In genomic region chr12:39390752-39391151, GRCh38 we compare ENCODE assay signal across 34 cellular contexts.
"Had no signal": no experiment of that assay in that cellular context is flagged by ENCODE, and none has a peak within 500 bp of the region (broad histone marks: within the 10 kb centered on the region; RNA-seq: fewer than 3 reads in every experiment).

No MANE protein-coding gene starts in this region.

- H3K4me1 Mint-ChIP-seq: activated B cell treated with CpG ODN at 0.5 μM for 24 hours, T-cell had no signal

- H3K9me3 Mint-ChIP-seq: activated B cell treated with CpG ODN at 0.5 μM for 24 hours; activated CD8-positive, alpha-beta T cell treated with anti-CD3 and anti-CD28 coated beads for 36 hours; activated T-cell treated with anti-CD3 and anti-CD28 coated beads, Interleukin-2, amount 50 U/mL, for 4 hours; activated T-helper 17 cell treated with anti-CD3 and anti-CD28 coated beads, Interleukin-2, amount 50 U/mL, for 72 hours; effector memory CD8-positive, alpha-beta T cell; T-cell; T-helper 1 cell treated with Interleukin-12 subunit alpha and Interleukin-12 subunit beta and Interleukin-4 antibody, amounts not matched to agents 30 μg/mL and 1 μg/mL, for 36 hours; T-helper 2 cell treated with Interferon-gamma antibody and Interleukin-4, amounts not matched to agents 5 μg/mL and 100 μg/mL, for 36 hours had no signal

- FAIRE-seq: astrocyte, frontal cortex had no signal

- H3K4me1 ChIP-seq: esophagus muscularis mucosa had no signal

- H3K36me3 ChIP-seq: cardiac muscle cell, esophagus muscularis mucosa had no signal

- H3K27ac Mint-ChIP-seq: activated B cell treated with CpG ODN at 0.5 μM for 24 hours; activated CD8-positive, alpha-beta T cell treated with anti-CD3 and anti-CD28 coated beads for 36 hours; activated naive CD8-positive, alpha-beta T cell; activated T-helper 17 cell treated with anti-CD3 and anti-CD28 coated beads, Interleukin-2, amount 50 U/mL, for 72 hours; effector memory CD8-positive, alpha-beta T cell; T-cell; T-helper 1 cell treated with Interleukin-12 subunit alpha and Interleukin-12 subunit beta and Interleukin-4 antibody, amounts not matched to agents 30 μg/mL and 1 μg/mL, for 36 hours; T-helper 2 cell treated with Interferon-gamma antibody and Interleukin-4, amounts not matched to agents 5 μg/mL and 100 μg/mL, for 36 hours had no signal

- H3K9me3 ChIP-seq: esophagus muscularis mucosa had no signal

- H3K4me3 Mint-ChIP-seq: activated B cell treated with CpG ODN at 0.5 μM for 24 hours; activated CD8-positive, alpha-beta T cell treated with anti-CD3 and anti-CD28 coated beads for 36 hours; activated naive CD8-positive, alpha-beta T cell; activated T-cell treated with anti-CD3 and anti-CD28 coated beads, Interleukin-2, amount 50 U/mL, for 4 hours; activated T-helper 17 cell treated with anti-CD3 and anti-CD28 coated beads, Interleukin-2, amount 50 U/mL, for 72 hours; effector memory CD8-positive, alpha-beta T cell; T-cell; T-helper 1 cell treated with Interleukin-12 subunit alpha and Interleukin-12 subunit beta and Interleukin-4 antibody, amounts not matched to agents 30 μg/mL and 1 μg/mL, for 36 hours; T-helper 2 cell treated with Interferon-gamma antibody and Interleukin-4, amounts not matched to agents 5 μg/mL and 100 μg/mL, for 36 hours had no signal

- H3K27me3 ChIP-seq: cardiac muscle cell, esophagus muscularis mucosa had no signal

- DNase-seq: activated B cell treated with CpG ODN at 0.5 μM for 24 hours; activated CD4-positive, alpha-beta T cell treated with anti-CD3 and anti-CD28 coated beads for 48 hours; activated CD4-positive, alpha-beta T cell treated with anti-CD3 and anti-CD28 coated beads, Interleukin-2, amount 50 U/mL, for 1 hour; activated CD4-positive, alpha-beta T cell treated with anti-CD3 and anti-CD28 coated beads, Interleukin-2, amount 50 U/mL, for 48 hours; activated CD8-positive, alpha-beta memory T cell treated with anti-CD3 and anti-CD28 coated beads for 24 hours; activated CD8-positive, alpha-beta T cell treated with anti-CD3 and anti-CD28 coated beads for 36 hours; activated effector memory CD4-positive, alpha-beta T cell treated with Interleukin-2 at 50 U/mL for 16 hours; activated gamma-delta T cell treated with Interleukin-2 at 50 U/mL for 16 hours; activated naive CD4-positive, alpha-beta T cell treated with anti-CD3 and anti-CD28 coated beads, Interleukin-2, amount 50 U/mL, for 16 hours; activated naive CD4-positive, alpha-beta T cell treated with Interleukin-2 at 50 U/mL for 16 hours; activated T-cell treated with anti-CD3 and anti-CD28 coated beads, Interleukin-2, amount 50 U/mL, for 4 hours; amniotic stem cell; anterior cingulate cortex; central memory CD4-positive, alpha-beta T cell; cerebellar nuclear complex; cortex of kidney; dermis blood vessel endothelial cell; effector CD4-positive, alpha-beta T cell; effector memory CD8-positive, alpha-beta T cell; erythroblast; head of caudate nucleus; SW 1271; T-cell; T1000; WERI-Rb-1 had no signal

- ATAC-seq: activated CD4-positive, CD25-positive, alpha-beta regulatory T cell treated with anti-CD3 and anti-CD28 coated beads, Interleukin-2, amount 50 U/mL, for 24 hours; activated CD8-positive, alpha-beta T cell treated with anti-CD3 and anti-CD28 coated beads for 36 hours; activated T-cell treated with anti-CD3 and anti-CD28 coated beads, Interleukin-2, amount 50 U/mL, for 4 hours; activated T-helper 17 cell treated with anti-CD3 and anti-CD28 coated beads, Interleukin-2, amount 50 U/mL, for 72 hours; effector memory CD8-positive, alpha-beta T cell; T-cell had no signal

- H3K27ac ChIP-seq: cardiac muscle cell, esophagus muscularis mucosa, WERI-Rb-1 had no signal

- H3K4me3 ChIP-seq: cardiac muscle cell, esophagus muscularis mucosa had no signal

- H3K27me3 Mint-ChIP-seq: activated CD8-positive, alpha-beta T cell treated with anti-CD3 and anti-CD28 coated beads for 36 hours; activated naive CD8-positive, alpha-beta T cell; activated T-helper 17 cell treated with anti-CD3 and anti-CD28 coated beads, Interleukin-2, amount 50 U/mL, for 72 hours; effector memory CD8-positive, alpha-beta T cell; T-cell had no signal
